ENCODE assay signal across 13 cellular contexts in genomic region chr10:113020838-113021237, GRCh38.
DNase-seq lines count a peak whose midpoint lies in the region; ATAC-seq and TF ChIP-seq lines count a peak whose summit lies in the region.
"Had no signal": no experiment of that assay in that cellular context is flagged by ENCODE, and none has a peak within 500 bp of the region (broad histone marks: within the 10 kb centered on the region; RNA-seq: fewer than 3 reads in every experiment).

No MANE protein-coding gene starts in this region.

- H3K27ac ChIP-seq in right atrium auricular region (peak overlapping the region; percentile 12 to 15), WERI-Rb-1 (no peak overlapping the region)
- H3K27ac ChIP-seq: SK-N-MC had no signal

- H3K36me3 ChIP-seq in right atrium auricular region = no peaks in the 10 kb centered on the region
- no peaks in the 10 kb centered on the region for H3K36me3 ChIP-seq in WERI-Rb-1
- H3K36me3 ChIP-seq: upper lobe of left lung had no signal

- peaks cover 59% of the 10 kb centered on the region for H3K4me1 Mint-ChIP-seq in progenitor cell of endocrine pancreas (ENCODE audit: low read depth)
- H3K4me1 Mint-ChIP-seq: B cell had no signal

- H3K27me3 Mint-ChIP-seq in progenitor cell of endocrine pancreas = no peaks in the 10 kb centered on the region

- H3K9me3 ChIP-seq in right atrium auricular region = no peaks in the 10 kb centered on the region
- no peaks in the 10 kb centered on the region for H3K9me3 ChIP-seq in WERI-Rb-1 (ENCODE audit: severe bottlenecking)
- H3K9me3 ChIP-seq: upper lobe of left lung had no signal

- H3K36me3 Mint-ChIP-seq in progenitor cell of endocrine pancreas (ENCODE audit: insufficient read depth) = peaks cover 2% of the 10 kb centered on the region

- H3K4me3 Mint-ChIP-seq in progenitor cell of endocrine pancreas (ENCODE audit: low read depth) = no peak overlapping the region
- H3K4me3 Mint-ChIP-seq: B cell had no signal

- H3K9me3 Mint-ChIP-seq in progenitor cell of endocrine pancreas (ENCODE audit: low read depth) = no peaks in the 10 kb centered on the region

- peak overlapping the region; percentile 96 for H3K27ac Mint-ChIP-seq in progenitor cell of endocrine pancreas
- H3K27ac Mint-ChIP-seq: B cell had no signal

- ATAC-seq in GM19463 (IDR thresholded peaks at IDR 0.05; ENCODE audit: unreplicated experiment) = no peak

- H3K4me1 ChIP-seq in right atrium auricular region = peaks cover 3 to 60% of the 10 kb centered on the region in 2 donors

- DNase-seq in DMS79 (lab: John Stamatoyannopoulos, UW) = peak; percentile 60
- peak; percentile 54 for DNase-seq in NCI-H345 treated with DMSO at 0.1 percent for 48 hours (lab: John Stamatoyannopoulos, UW; ENCODE audit: unreplicated experiment)
- DNase-seq in right atrium auricular region (ENCODE audit: low spot score) = no peak
- DNase-seq in progenitor cell of endocrine pancreas (ENCODE audit: low spot score, unreplicated experiment) = no peak
- no peak for DNase-seq in HUDEP-2 (lab: John Stamatoyannopoulos, UW; ENCODE audit: unreplicated experiment in 76 of 76)
- no peak for DNase-seq in WERI-Rb-1
- no peak for DNase-seq in OCI-M1 (lab: John Stamatoyannopoulos, UW)
- DNase-seq: left cardiac atrium, NCI-H524 treated with DMSO at 0.1 percent for 48 hours had no signal

- TF ChIP-seq CTCF in right atrium auricular region (IDR thresholded peaks at IDR 0.05) = no peak
- TF ChIP-seq CTCF in progenitor cell of endocrine pancreas (IDR thresholded peaks at IDR 0.05; ENCODE audit: unreplicated experiment) = no peak
- no peak for TF ChIP-seq CTCF in WERI-Rb-1 (IDR thresholded peaks at IDR 0.05; ENCODE audit: low read depth, low read length)

- H3K27me3 ChIP-seq in right atrium auricular region (no peaks in the 10 kb centered on the region), WERI-Rb-1 (ENCODE audit: insufficient read depth, low read depth, severe bottlenecking) (no peaks in the 10 kb centered on the region)
- H3K27me3 ChIP-seq: upper lobe of left lung had no signal

- H3K4me3 ChIP-seq in right atrium auricular region (no peak overlapping the region), WERI-Rb-1 (ENCODE audit: low read depth, low read length) (no peak overlapping the region)
- H3K4me3 ChIP-seq: SK-N-MC, upper lobe of left lung had no signal

Comparison
In these comparisons a context has a peak if more than half of its experiments do, and no peak if none do; other contexts are left out.
1. DNase-seq: peak in DMS79 (single experiment) and NCI-H345 treated with DMSO at 0.1 percent for 48 hours (single experiment); none in right atrium auricular region (single experiment), progenitor cell of endocrine pancreas (single experiment), HUDEP-2 (0 of 76), WERI-Rb-1 (single experiment) and OCI-M1 (single experiment).